In genomic region chr5:14628346-14628745, GRCh38 we compare ENCODE assay signal across 9 cellular contexts. TPM values are rescaled to one million over a fixed set of nuclear protein-coding genes. Genes with fewer than 3 reads are reported as not detected.
A peak's percentile ranks its signal among the peaks of the same experiment; 100 is the strongest.
DNase-seq lines count a peak whose midpoint lies in the region; ATAC-seq lines count a peak whose summit lies in the region.
"Had no signal": no experiment of that assay in that cellular context is flagged by ENCODE, and none has a peak within 500 bp of the region (broad histone marks: within the 10 kb centered on the region; RNA-seq: fewer than 3 reads in every experiment).

No MANE protein-coding gene starts in this region.

- ATAC-seq in GM19463 (IDR thresholded peaks at IDR 0.05; ENCODE audit: unreplicated experiment) (no peak), HG03097 (IDR thresholded peaks at IDR 0.05; ENCODE audit: low FRiP score, unreplicated experiment) (no peak)
- ATAC-seq: psoas muscle had no signal

- DNase-seq in GM04503 (ENCODE audit: low read depth) (peak; percentile 5), NCI-H460 (ENCODE audit: extremely low read depth, low read depth) (peak; percentile 61), iPS DF 4.7 (ENCODE audit: extremely low read depth, low spot score) (peak; percentile 9), NCI-H69 (lab: John Stamatoyannopoulos, UW) (no peak)
- peak; percentile 49 for DNase-seq in activated T-cell treated with anti-CD3 and anti-CD28 coated beads, Interleukin-2, amount 50 U/mL, for 1 hour
- DNase-seq in stimulated activated CD8-positive, alpha-beta memory T cell treated with anti-CD3 and anti-CD28 coated beads, Interleukin-12 subunit alpha, Interleukin-12 subunit beta, amount 100 ng/mL, for 1 hour (ENCODE audit: low read depth): peak; percentile 37

RNA-seq across cellular contexts. Expression of gene OTULIN, which starts 36.2 kb away (rescaled TPM):
- 23.0 and 25.6 TPM in 2 replicates for total RNA-seq in NCI-H460 (2014; rRNA removed; shearing (Covaris generic))
- 16.0 and 52.9 TPM in 2 replicates for polyA plus RNA-seq in NCI-H460 (2014; cell fraction: nucleus; rRNA removed)

RNA-seq across cellular contexts. Expression of gene OTULINL, which starts 46.8 kb away (rescaled TPM):
- 0.29 and 0.35 TPM in 2 replicates for total RNA-seq in NCI-H460 (2014; rRNA removed; shearing (Covaris generic))
- 0.29 TPM in 1 of 2 replicates, not detected in the other for polyA plus RNA-seq in NCI-H460 (2014; cell fraction: nucleus; rRNA removed)
